ENCODE assay signal across 1 cellular context in the genomic region with DNA sequence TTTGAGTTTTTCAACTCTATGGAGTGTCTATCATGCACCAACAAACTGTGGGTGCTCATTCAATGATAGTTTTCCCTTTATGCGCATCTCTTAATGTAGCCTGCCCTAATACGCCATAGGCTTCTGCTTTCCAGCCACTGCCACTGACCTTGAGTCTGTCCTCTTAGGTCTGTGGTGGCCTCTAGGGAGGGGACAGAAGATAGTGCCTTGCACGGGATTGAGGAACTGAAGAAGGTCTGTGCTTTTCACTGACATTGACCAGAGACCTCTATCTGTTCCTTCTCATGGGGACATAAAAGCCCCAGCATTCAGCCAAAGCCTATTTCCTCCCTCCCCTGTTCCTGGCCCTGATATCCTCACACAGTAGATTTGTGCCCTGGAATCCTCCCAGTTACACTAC.
A peak's percentile ranks its signal among the peaks of the same experiment; 100 is the strongest.
TF ChIP-seq lines count a peak whose summit lies in the region.

No MANE protein-coding gene starts in this region.

TF ChIP-seq in K562, 482 proteins besides CTCF, POLR2A, EP300 and RAD21:
- TF ChIP-seq, protein P1, sequence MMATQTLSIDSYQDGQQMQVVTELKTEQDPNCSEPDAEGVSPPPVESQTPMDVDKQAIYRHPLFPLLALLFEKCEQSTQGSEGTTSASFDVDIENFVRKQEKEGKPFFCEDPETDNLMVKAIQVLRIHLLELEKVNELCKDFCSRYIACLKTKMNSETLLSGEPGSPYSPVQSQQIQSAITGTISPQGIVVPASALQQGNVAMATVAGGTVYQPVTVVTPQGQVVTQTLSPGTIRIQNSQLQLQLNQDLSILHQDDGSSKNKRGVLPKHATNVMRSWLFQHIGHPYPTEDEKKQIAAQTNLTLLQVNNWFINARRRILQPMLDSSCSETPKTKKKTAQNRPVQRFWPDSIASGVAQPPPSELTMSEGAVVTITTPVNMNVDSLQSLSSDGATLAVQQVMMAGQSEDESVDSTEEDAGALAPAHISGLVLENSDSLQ (IDR thresholded peaks at IDR 0.05), result no peak
- no peak for TF ChIP-seq GABPA (tag; conservative IDR thresholded peaks at IDR 0.05; ENCODE audit: low read depth)
- no peak for TF ChIP-seq ATF1 (CRISPR knock-in tag; IDR thresholded peaks at IDR 0.05)
- TF ChIP-seq ATF1 (tag; IDR thresholded peaks at IDR 0.05), result no peak
- TF ChIP-seq, protein P2, sequence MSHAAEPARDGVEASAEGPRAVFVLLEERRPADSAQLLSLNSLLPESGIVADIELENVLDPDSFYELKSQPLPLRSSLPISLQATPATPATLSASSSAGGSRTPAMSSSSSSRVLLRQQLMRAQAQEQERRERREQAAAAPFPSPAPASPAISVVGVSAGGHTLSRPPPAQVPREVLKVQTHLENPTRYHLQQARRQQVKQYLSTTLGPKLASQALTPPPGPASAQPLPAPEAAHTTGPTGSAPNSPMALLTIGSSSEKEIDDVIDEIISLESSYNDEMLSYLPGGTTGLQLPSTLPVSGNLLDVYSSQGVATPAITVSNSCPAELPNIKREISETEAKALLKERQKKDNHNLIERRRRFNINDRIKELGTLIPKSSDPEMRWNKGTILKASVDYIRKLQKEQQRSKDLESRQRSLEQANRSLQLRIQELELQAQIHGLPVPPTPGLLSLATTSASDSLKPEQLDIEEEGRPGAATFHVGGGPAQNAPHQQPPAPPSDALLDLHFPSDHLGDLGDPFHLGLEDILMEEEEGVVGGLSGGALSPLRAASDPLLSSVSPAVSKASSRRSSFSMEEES (CRISPR knock-in tag; IDR thresholded peaks at IDR 0.05), result no peak
- TF ChIP-seq SPI1 (IDR thresholded peaks at IDR 0.05; ENCODE audit: borderline replicate concordance, low read depth, low read length), result peak; percentile 45; the same call in 1 of the 2 replicates
- TF ChIP-seq, protein P3, sequence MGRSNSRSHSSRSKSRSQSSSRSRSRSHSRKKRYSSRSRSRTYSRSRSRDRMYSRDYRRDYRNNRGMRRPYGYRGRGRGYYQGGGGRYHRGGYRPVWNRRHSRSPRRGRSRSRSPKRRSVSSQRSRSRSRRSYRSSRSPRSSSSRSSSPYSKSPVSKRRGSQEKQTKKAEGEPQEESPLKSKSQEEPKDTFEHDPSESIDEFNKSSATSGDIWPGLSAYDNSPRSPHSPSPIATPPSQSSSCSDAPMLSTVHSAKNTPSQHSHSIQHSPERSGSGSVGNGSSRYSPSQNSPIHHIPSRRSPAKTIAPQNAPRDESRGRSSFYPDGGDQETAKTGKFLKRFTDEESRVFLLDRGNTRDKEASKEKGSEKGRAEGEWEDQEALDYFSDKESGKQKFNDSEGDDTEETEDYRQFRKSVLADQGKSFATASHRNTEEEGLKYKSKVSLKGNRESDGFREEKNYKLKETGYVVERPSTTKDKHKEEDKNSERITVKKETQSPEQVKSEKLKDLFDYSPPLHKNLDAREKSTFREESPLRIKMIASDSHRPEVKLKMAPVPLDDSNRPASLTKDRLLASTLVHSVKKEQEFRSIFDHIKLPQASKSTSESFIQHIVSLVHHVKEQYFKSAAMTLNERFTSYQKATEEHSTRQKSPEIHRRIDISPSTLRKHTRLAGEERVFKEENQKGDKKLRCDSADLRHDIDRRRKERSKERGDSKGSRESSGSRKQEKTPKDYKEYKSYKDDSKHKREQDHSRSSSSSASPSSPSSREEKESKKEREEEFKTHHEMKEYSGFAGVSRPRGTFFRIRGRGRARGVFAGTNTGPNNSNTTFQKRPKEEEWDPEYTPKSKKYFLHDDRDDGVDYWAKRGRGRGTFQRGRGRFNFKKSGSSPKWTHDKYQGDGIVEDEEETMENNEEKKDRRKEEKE (IDR thresholded peaks at IDR 0.05; ENCODE audit: borderline replicate concordance in 1 of 2, control insufficient read depth in 1 of 2, low read depth in 2 of 2, low read length in 1 of 2), result no peak
- TF ChIP-seq BHLHE40 (IDR thresholded peaks at IDR 0.05; ENCODE audit: low read length), result peak; percentile 81
- TF ChIP-seq ZNF239 (CRISPR knock-in tag; IDR thresholded peaks at IDR 0.05), result peak; percentile 99
- TF ChIP-seq ESRRA (IDR thresholded peaks at IDR 0.05; ENCODE audit: borderline replicate concordance, low read depth), result peak; percentile 97
- TF ChIP-seq, protein P4, sequence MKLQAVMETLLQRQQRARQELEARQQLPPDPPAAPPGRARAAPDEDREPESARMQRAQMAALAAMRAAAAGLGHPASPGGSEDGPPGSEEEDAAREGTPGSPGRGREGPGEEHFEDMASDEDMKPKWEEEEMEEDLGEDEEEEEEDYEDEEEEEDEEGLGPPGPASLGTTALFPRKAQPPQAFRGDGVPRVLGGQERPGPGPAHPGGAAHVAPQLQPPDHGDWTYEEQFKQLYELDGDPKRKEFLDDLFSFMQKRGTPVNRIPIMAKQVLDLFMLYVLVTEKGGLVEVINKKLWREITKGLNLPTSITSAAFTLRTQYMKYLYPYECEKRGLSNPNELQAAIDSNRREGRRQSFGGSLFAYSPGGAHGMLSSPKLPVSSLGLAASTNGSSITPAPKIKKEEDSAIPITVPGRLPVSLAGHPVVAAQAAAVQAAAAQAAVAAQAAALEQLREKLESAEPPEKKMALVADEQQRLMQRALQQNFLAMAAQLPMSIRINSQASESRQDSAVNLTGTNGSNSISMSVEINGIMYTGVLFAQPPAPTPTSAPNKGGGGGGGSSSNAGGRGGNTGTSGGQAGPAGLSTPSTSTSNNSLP (IDR thresholded peaks at IDR 0.05; ENCODE audit: borderline replicate concordance, low read depth, low read length), result no peak
- TF ChIP-seq, protein P5, sequence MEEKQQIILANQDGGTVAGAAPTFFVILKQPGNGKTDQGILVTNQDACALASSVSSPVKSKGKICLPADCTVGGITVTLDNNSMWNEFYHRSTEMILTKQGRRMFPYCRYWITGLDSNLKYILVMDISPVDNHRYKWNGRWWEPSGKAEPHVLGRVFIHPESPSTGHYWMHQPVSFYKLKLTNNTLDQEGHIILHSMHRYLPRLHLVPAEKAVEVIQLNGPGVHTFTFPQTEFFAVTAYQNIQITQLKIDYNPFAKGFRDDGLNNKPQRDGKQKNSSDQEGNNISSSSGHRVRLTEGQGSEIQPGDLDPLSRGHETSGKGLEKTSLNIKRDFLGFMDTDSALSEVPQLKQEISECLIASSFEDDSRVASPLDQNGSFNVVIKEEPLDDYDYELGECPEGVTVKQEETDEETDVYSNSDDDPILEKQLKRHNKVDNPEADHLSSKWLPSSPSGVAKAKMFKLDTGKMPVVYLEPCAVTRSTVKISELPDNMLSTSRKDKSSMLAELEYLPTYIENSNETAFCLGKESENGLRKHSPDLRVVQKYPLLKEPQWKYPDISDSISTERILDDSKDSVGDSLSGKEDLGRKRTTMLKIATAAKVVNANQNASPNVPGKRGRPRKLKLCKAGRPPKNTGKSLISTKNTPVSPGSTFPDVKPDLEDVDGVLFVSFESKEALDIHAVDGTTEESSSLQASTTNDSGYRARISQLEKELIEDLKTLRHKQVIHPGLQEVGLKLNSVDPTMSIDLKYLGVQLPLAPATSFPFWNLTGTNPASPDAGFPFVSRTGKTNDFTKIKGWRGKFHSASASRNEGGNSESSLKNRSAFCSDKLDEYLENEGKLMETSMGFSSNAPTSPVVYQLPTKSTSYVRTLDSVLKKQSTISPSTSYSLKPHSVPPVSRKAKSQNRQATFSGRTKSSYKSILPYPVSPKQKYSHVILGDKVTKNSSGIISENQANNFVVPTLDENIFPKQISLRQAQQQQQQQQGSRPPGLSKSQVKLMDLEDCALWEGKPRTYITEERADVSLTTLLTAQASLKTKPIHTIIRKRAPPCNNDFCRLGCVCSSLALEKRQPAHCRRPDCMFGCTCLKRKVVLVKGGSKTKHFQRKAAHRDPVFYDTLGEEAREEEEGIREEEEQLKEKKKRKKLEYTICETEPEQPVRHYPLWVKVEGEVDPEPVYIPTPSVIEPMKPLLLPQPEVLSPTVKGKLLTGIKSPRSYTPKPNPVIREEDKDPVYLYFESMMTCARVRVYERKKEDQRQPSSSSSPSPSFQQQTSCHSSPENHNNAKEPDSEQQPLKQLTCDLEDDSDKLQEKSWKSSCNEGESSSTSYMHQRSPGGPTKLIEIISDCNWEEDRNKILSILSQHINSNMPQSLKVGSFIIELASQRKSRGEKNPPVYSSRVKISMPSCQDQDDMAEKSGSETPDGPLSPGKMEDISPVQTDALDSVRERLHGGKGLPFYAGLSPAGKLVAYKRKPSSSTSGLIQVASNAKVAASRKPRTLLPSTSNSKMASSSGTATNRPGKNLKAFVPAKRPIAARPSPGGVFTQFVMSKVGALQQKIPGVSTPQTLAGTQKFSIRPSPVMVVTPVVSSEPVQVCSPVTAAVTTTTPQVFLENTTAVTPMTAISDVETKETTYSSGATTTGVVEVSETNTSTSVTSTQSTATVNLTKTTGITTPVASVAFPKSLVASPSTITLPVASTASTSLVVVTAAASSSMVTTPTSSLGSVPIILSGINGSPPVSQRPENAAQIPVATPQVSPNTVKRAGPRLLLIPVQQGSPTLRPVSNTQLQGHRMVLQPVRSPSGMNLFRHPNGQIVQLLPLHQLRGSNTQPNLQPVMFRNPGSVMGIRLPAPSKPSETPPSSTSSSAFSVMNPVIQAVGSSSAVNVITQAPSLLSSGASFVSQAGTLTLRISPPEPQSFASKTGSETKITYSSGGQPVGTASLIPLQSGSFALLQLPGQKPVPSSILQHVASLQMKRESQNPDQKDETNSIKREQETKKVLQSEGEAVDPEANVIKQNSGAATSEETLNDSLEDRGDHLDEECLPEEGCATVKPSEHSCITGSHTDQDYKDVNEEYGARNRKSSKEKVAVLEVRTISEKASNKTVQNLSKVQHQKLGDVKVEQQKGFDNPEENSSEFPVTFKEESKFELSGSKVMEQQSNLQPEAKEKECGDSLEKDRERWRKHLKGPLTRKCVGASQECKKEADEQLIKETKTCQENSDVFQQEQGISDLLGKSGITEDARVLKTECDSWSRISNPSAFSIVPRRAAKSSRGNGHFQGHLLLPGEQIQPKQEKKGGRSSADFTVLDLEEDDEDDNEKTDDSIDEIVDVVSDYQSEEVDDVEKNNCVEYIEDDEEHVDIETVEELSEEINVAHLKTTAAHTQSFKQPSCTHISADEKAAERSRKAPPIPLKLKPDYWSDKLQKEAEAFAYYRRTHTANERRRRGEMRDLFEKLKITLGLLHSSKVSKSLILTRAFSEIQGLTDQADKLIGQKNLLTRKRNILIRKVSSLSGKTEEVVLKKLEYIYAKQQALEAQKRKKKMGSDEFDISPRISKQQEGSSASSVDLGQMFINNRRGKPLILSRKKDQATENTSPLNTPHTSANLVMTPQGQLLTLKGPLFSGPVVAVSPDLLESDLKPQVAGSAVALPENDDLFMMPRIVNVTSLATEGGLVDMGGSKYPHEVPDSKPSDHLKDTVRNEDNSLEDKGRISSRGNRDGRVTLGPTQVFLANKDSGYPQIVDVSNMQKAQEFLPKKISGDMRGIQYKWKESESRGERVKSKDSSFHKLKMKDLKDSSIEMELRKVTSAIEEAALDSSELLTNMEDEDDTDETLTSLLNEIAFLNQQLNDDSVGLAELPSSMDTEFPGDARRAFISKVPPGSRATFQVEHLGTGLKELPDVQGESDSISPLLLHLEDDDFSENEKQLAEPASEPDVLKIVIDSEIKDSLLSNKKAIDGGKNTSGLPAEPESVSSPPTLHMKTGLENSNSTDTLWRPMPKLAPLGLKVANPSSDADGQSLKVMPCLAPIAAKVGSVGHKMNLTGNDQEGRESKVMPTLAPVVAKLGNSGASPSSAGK (IDR thresholded peaks at IDR 0.05), result no peak
